1 cellular context compared by ENCODE assay signal in genomic region chr11:31417357-31417756, GRCh38.
TF ChIP-seq lines count a peak whose summit lies in the region.

No MANE protein-coding gene starts in this region.

TF ChIP-seq in GM23338, 12 proteins besides CTCF, POLR2A, EP300 and RAD21 (continued from another document):
- TF ChIP-seq ZNF462 (CRISPR knock-in tag; IDR thresholded peaks at IDR 0.05): no peak
- no peak for TF ChIP-seq NANOG (IDR thresholded peaks at IDR 0.05; ENCODE audit: borderline replicate concordance)
- no peak for TF ChIP-seq EZH2 (IDR thresholded peaks at IDR 0.05; ENCODE audit: low read depth, unreplicated experiment)
- TF ChIP-seq CREB1 (CRISPR knock-in tag; IDR thresholded peaks at IDR 0.05; ENCODE audit: low read depth): no peak
